ENCODE assay signal across 9 cellular contexts in the genomic region with DNA sequence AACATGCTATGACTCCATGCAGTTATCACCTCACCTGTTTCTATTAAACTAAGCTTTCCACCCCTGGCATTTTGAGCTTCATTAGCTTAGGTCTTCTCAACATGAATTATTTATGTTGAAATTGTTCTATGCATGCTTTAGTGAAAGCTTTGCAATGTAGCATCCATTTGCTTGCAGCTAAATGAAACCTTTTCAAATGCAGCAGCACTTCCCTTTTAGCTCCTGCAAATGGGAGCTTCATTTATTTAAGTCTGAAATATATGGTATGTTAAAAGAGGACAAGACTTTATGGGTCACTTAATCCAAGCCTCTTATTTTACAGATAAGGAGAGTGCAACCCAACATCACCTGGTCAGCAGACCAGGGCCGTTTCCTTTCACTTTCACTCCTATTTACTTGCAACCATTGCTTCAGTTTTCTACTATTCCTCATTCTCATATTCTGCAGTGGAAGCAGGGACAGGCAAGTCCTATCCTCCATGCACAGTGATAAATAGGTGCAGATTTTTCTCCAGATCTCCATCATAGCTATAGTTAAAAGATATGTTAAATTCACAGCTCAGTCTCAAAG. TPM values are rescaled to one million over a fixed set of nuclear protein-coding genes. Genes with fewer than 3 reads are reported as not detected.
A peak's percentile ranks its signal among the peaks of the same experiment; 100 is the strongest.
DNase-seq lines count a peak whose midpoint lies in the region; ATAC-seq and TF ChIP-seq lines count a peak whose summit lies in the region.
"Had no signal": no experiment of that assay in that cellular context is flagged by ENCODE, and none has a peak within 500 bp of the region (broad histone marks: within the 10 kb centered on the region; RNA-seq: fewer than 3 reads in every experiment).

No MANE protein-coding gene starts in this region.

- no peaks in the 10 kb centered on the region for H3K36me3 ChIP-seq in KMS-11 (ENCODE audit: insufficient read depth)
- H3K36me3 ChIP-seq: gastrocnemius medialis had no signal

- H3K4me3 ChIP-seq in GM12865 (ENCODE audit: low read depth, low read length) (peak overlapping the region; percentile 10; the same call in 1 of the 2 replicates), KMS-11 (IDR thresholded peaks at IDR 0.05; ENCODE audit: insufficient read depth, low read depth, low read length) (no peak overlapping the region), epithelial cell of proximal tubule (ENCODE audit: low read depth, low read length) (peak overlapping the region; percentile 8)
- H3K4me3 ChIP-seq: gastrocnemius medialis had no signal

- H3K79me2 ChIP-seq in KMS-11 (ENCODE audit: insufficient read depth, low read depth), result no peaks in the 10 kb centered on the region

- no peaks in the 10 kb centered on the region for H3K27me3 ChIP-seq in KMS-11 (ENCODE audit: insufficient read depth, low read depth)
- H3K27me3 ChIP-seq: gastrocnemius medialis had no signal

- ATAC-seq in GM21447 (IDR thresholded peaks at IDR 0.05; ENCODE audit: unreplicated experiment), result peak; percentile 87
- ATAC-seq in HG02970 (IDR thresholded peaks at IDR 0.05; ENCODE audit: low FRiP score, unreplicated experiment), result no peak
- ATAC-seq: gastrocnemius medialis had no signal

- H3K27ac ChIP-seq in KMS-11, result no peak overlapping the region
- H3K27ac ChIP-seq: gastrocnemius medialis had no signal

- no peak overlapping the region for H3K27ac Mint-ChIP-seq in mesothelial cell of epicardium

- TF ChIP-seq CTCF in GM12865 (IDR thresholded peaks at IDR 0.05; ENCODE audit: insufficient read depth, low read depth, low read length, missing control alignments) (no peak), KMS-11 (conservative IDR thresholded peaks at IDR 0.05; ENCODE audit: low read depth, low read length) (no peak), epithelial cell of proximal tubule (conservative IDR thresholded peaks at IDR 0.05; ENCODE audit: low read depth, low read length) (no peak), mesothelial cell of epicardium (IDR thresholded peaks at IDR 0.05; ENCODE audit: unreplicated experiment) (no peak)

- H3K4me2 ChIP-seq in KMS-11, result peak overlapping the region; percentile 60

- H3K27me3 Mint-ChIP-seq in mesothelial cell of epicardium (ENCODE audit: low read depth), result no peaks in the 10 kb centered on the region

- H4K20me1 ChIP-seq in KMS-11 (ENCODE audit: insufficient read depth), result no peaks in the 10 kb centered on the region

- H3K4me1 Mint-ChIP-seq in mesothelial cell of epicardium, result peaks cover 11% of the 10 kb centered on the region

- H3K4me1 ChIP-seq in KMS-11 (ENCODE audit: low read depth, poor library complexity, severe bottlenecking), result peaks cover 13% of the 10 kb centered on the region
- H3K4me1 ChIP-seq: gastrocnemius medialis had no signal

- DNase-seq in GM12865 (ENCODE audit: low read depth) (peak; percentile 45), epithelial cell of proximal tubule (ENCODE audit: low read depth) (no peak), NCI-H146 (lab: John Stamatoyannopoulos, UW) (no peak), epidermal melanocyte (ENCODE audit: insufficient read length, low spot score) (no peak), mesothelial cell of epicardium (ENCODE audit: low spot score in 2 of 2, unreplicated experiment in 2 of 2) (no peak)
- DNase-seq: gastrocnemius medialis had no signal

- H3K9me3 Mint-ChIP-seq in mesothelial cell of epicardium, result no peaks in the 10 kb centered on the region

- no peak overlapping the region for H3K9ac ChIP-seq in KMS-11

- H3K4me3 Mint-ChIP-seq in mesothelial cell of epicardium, result no peak overlapping the region

- H2AFZ ChIP-seq in KMS-11 (ENCODE audit: low read depth), result peak overlapping the region; percentile 14; the same call in 1 of the 2 replicates

- H3K36me3 Mint-ChIP-seq in mesothelial cell of epicardium, result no peaks in the 10 kb centered on the region

RNA-seq across cellular contexts. Expression of a gene that starts 56.4 kb away (rescaled TPM):
- total RNA-seq in epithelial cell of proximal tubule, result 0.07 TPM in 1 of 2 replicates, not detected in the other
- 0.27 to 0.36 TPM (median 0.29 TPM) in 3 replicates for total RNA-seq in mesothelial cell of epicardium
